11 cellular contexts compared by ENCODE assay signal in the genomic region with DNA sequence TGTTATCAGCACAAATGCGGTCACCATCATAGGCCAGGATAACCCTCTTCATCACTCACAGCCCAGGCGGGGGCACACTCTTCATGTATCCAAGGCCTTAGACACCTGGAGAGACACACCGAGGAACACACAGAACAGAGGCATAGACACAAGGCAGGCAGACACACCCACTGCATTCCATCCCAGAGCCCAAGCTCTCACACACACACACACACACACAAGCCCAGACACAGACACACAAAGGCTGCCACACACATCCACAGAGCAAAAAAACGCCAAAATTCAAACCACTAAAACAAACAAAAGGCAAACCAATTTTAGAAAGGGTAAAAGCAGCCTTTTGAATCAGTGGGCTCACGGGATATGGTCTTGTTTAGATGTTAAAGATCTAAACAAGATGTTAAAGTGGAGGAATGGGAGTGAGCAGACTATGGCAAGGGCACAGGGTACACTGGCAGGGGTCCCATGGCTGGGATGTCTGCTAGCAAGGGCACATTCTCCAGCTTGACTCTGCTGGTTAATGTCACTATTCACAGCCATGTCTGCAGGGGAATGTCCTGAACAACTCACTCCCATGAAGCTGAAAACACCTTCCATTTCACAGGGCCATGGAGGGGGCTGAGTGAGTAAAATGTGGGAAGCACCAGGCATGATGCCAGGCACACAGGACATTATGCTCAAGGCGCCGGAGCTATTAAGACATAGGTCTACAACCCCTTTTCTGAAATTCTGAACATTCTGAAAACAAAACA. TPM values are rescaled to one million over a fixed set of nuclear protein-coding genes. Genes with fewer than 3 reads are reported as not detected.
DNase-seq lines count a peak whose midpoint lies in the region; ATAC-seq and TF ChIP-seq lines count a peak whose summit lies in the region.
"Had no signal": no experiment of that assay in that cellular context is flagged by ENCODE, and none has a peak within 500 bp of the region (broad histone marks: within the 10 kb centered on the region; RNA-seq: fewer than 3 reads in every experiment).

No MANE protein-coding gene starts in this region.

- POLR2A ChIA-PET in activated CD8-positive, alpha-beta T cell treated with anti-CD3 and anti-CD28 coated beads, Interleukin-2, amount 10 ng/mL, durations not matched to agents 7 days and 5 days (lab: Charles Lee), result interaction anchor here (0.6 kb wide), 1 partner anchor 114 kb away, joined by 3 read pairs; no protein-coding TSS in a partner anchor

- 61% methylated on average over 7 of the region's 7 CpGs for WGBS in right cardiac atrium

- CTCF ChIA-PET in activated CD8-positive, alpha-beta T cell treated with anti-CD3 and anti-CD28 coated beads, Interleukin-2, amount 10 ng/mL, durations not matched to agents 7 days and 5 days (lab: Charles Lee), result no interaction called here

- H3K27me3 Mint-ChIP-seq in chondrocyte (ENCODE audit: low read depth), result no peaks in the 10 kb centered on the region
- H3K27me3 Mint-ChIP-seq in activated CD8-positive, alpha-beta T cell treated with anti-CD3 and anti-CD28 coated beads, Interleukin-2, amount 10 ng/mL, durations not matched to agents 7 days and 5 days (ENCODE audit: low read depth), result peaks cover 3% of the 10 kb centered on the region

- peaks cover 3% of the 10 kb centered on the region for H3K4me1 ChIP-seq in right cardiac atrium (ENCODE audit: control insufficient read depth, insufficient read depth, low read length)

- no peaks in the 10 kb centered on the region for H3K9me3 ChIP-seq in right cardiac atrium (ENCODE audit: control insufficient read depth, low read length)

- peak; percentile 29 for DNase-seq in A172 (ENCODE audit: low spot score)
- peak; percentile 63 for DNase-seq in HuH-7 (ENCODE audit: low spot score)
- peak; percentile 34 for DNase-seq in chondrocyte (ENCODE audit: low spot score)
- no peak for DNase-seq in right cardiac atrium
- DNase-seq in DMS153 (lab: John Stamatoyannopoulos, UW), result no peak
- no peak for DNase-seq in putamen (ENCODE audit: low spot score)
- no peak for DNase-seq in activated CD8-positive, alpha-beta T cell treated with anti-CD3 and anti-CD28 coated beads, Interleukin-2, amount 10 ng/mL, durations not matched to agents 7 days and 5 days
- DNase-seq: activated effector memory CD4-positive, alpha-beta T cell treated with anti-CD3 and anti-CD28 coated beads, Interleukin-2, amount 50 U/mL, for 16 hours; erythroblast had no signal

- H3K27ac Mint-ChIP-seq in chondrocyte (ENCODE audit: unreplicated experiment), result no peak overlapping the region
- H3K27ac Mint-ChIP-seq in activated CD8-positive, alpha-beta T cell treated with anti-CD3 and anti-CD28 coated beads, Interleukin-2, amount 10 ng/mL, durations not matched to agents 7 days and 5 days, result no peak overlapping the region

- H3K27me3 ChIP-seq in right cardiac atrium (ENCODE audit: control insufficient read depth, insufficient read depth), result no peaks in the 10 kb centered on the region

- H3K36me3 Mint-ChIP-seq in chondrocyte (ENCODE audit: low read depth), result no peaks in the 10 kb centered on the region
- no peaks in the 10 kb centered on the region for H3K36me3 Mint-ChIP-seq in activated CD8-positive, alpha-beta T cell treated with anti-CD3 and anti-CD28 coated beads, Interleukin-2, amount 10 ng/mL, durations not matched to agents 7 days and 5 days (ENCODE audit: low read depth)

- H3K9me3 Mint-ChIP-seq in chondrocyte (ENCODE audit: low read depth), result no peaks in the 10 kb centered on the region
- H3K9me3 Mint-ChIP-seq in activated CD8-positive, alpha-beta T cell treated with anti-CD3 and anti-CD28 coated beads, Interleukin-2, amount 10 ng/mL, durations not matched to agents 7 days and 5 days (ENCODE audit: insufficient read depth), result no peaks in the 10 kb centered on the region

- H3K4me3 Mint-ChIP-seq in chondrocyte (ENCODE audit: unreplicated experiment), result no peak overlapping the region
- H3K4me3 Mint-ChIP-seq in activated CD8-positive, alpha-beta T cell treated with anti-CD3 and anti-CD28 coated beads, Interleukin-2, amount 10 ng/mL, durations not matched to agents 7 days and 5 days, result no peak overlapping the region

- no peak overlapping the region for H3K27ac ChIP-seq in right cardiac atrium (ENCODE audit: low read length)

- H3K4me3 ChIP-seq in right cardiac atrium (ENCODE audit: low read length), result no peak overlapping the region

- peak; percentile 27 to 41 for ATAC-seq in right cardiac atrium
- ATAC-seq in GM19463 (IDR thresholded peaks at IDR 0.05; ENCODE audit: unreplicated experiment), result no peak
- no peak for ATAC-seq in activated CD8-positive, alpha-beta T cell treated with anti-CD3 and anti-CD28 coated beads, Interleukin-2, amount 10 ng/mL, durations not matched to agents 7 days and 5 days

- intact Hi-C loops in right cardiac atrium (cut with DNase I), result no loop called here

- no peak for TF ChIP-seq CTCF in chondrocyte (IDR thresholded peaks at IDR 0.05)

- H3K4me1 Mint-ChIP-seq in chondrocyte (ENCODE audit: low read depth), result peaks cover 12% of the 10 kb centered on the region
- H3K4me1 Mint-ChIP-seq in activated CD8-positive, alpha-beta T cell treated with anti-CD3 and anti-CD28 coated beads, Interleukin-2, amount 10 ng/mL, durations not matched to agents 7 days and 5 days (ENCODE audit: low read depth), result no peaks in the 10 kb centered on the region

RNA-seq across cellular contexts. Expression of a gene that starts 14.9 kb away (rescaled TPM):
- total RNA-seq in A172 (2014; rRNA removed; shearing (Covaris generic)), result not detected in 2 replicates
- total RNA-seq in chondrocyte, result not detected in 3 replicates
- under 1 TPM in 1 of 4 donors, not detected in 3; 0.32 TPM for total RNA-seq in right cardiac atrium
- polyA plus RNA-seq in right cardiac atrium, result 0.29 TPM
- total RNA-seq in activated CD8-positive, alpha-beta T cell treated with anti-CD3 and anti-CD28 coated beads, Interleukin-2, amount 10 ng/mL, durations not matched to agents 7 days and 5 days, result not detected
- total RNA-seq: SK-MEL-5 had no signal

RNA-seq across cellular contexts. Expression of a gene that starts 25.9 kb away (rescaled TPM):
- 71.9 and 86.4 TPM in 2 replicates for total RNA-seq in A172 (2014; rRNA removed; shearing (Covaris generic))
- total RNA-seq in chondrocyte (35.1 to 52.8 TPM (median 39.9 TPM) in 3 replicates), right cardiac atrium (10 to 100 TPM; 26.8 to 37.1 (median 28.3) TPM)
- polyA plus RNA-seq in right cardiac atrium, result 34.7 TPM
- 10 to 100 TPM; 47.4 to 50.3 TPM for total RNA-seq in activated CD8-positive, alpha-beta T cell treated with anti-CD3 and anti-CD28 coated beads, Interleukin-2, amount 10 ng/mL, durations not matched to agents 7 days and 5 days

Comparison
In these comparisons a context has a peak if more than half of its experiments do, and no peak if none do; other contexts are left out.
1. DNase-seq: peak in A172 (single experiment), HuH-7 (single experiment) and chondrocyte (single experiment); none in right cardiac atrium (0 of 3), DMS153 (single experiment), putamen (single experiment) and activated CD8-positive, alpha-beta T cell treated with anti-CD3 and anti-CD28 coated beads, Interleukin-2, amount 10 ng/mL, durations not matched to agents 7 days and 5 days (single experiment).
2. ATAC-seq: peak in right cardiac atrium (2 of 2); none in GM19463 (single experiment) and activated CD8-positive, alpha-beta T cell treated with anti-CD3 and anti-CD28 coated beads, Interleukin-2, amount 10 ng/mL, durations not matched to agents 7 days and 5 days (single experiment).